23 cellular contexts compared by ENCODE assay signal in the genomic region with DNA sequence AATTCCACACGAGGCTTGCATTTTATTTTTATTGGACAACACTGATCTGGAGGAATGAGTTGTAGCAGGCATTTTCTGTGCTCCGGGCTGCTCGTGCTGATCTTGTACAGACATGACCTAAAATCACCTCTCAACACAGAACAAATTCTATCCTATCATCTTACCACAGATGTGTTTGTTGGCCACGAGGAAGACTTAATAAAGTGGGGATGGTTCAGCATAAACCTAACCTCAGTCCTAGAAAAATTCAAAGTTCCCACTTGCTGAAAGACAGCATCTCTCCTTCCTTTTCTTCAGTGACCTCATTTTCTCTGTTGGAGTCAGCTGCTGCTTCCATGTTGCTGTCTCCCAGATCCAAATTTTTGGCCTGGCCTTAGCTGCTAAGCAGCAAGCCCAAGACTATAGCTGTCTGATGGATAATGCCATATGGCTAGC. TPM values are rescaled to one million over a fixed set of nuclear protein-coding genes. Genes with fewer than 3 reads are reported as not detected.
DNase-seq lines count a peak whose midpoint lies in the region; FAIRE-seq and TF ChIP-seq lines count a peak whose summit lies in the region.
"Had no signal": no experiment of that assay in that cellular context is flagged by ENCODE, and none has a peak within 500 bp of the region (broad histone marks: within the 10 kb centered on the region; RNA-seq: fewer than 3 reads in every experiment).

No MANE protein-coding gene starts in this region.

- H3K9ac ChIP-seq in keratinocyte (ENCODE audit: control insufficient read depth, extremely low read depth, insufficient read depth, low read length) (no peak overlapping the region), skeletal muscle satellite cell (ENCODE audit: low read depth, low read length) (no peak overlapping the region), MM.1S (ENCODE audit: low read length) (no peak overlapping the region)
- H3K9ac ChIP-seq: GM23248 had no signal

- H3K27me3 ChIP-seq in keratinocyte (ENCODE audit: control insufficient read depth, extremely low read depth, insufficient read depth, low read length) (no peaks in the 10 kb centered on the region), skeletal muscle satellite cell (ENCODE audit: control insufficient read depth, insufficient read depth, low read length) (no peaks in the 10 kb centered on the region), MM.1S (replicated peaks; ENCODE audit: insufficient read depth, low read length) (no peaks in the 10 kb centered on the region)
- H3K27me3 ChIP-seq: SJSA1 had no signal

- H3K9me1 ChIP-seq in keratinocyte (ENCODE audit: control insufficient read depth, extremely low read depth, insufficient read depth, low read length) = no peaks in the 10 kb centered on the region

- H3F3A ChIP-seq in MM.1S (ENCODE audit: insufficient read depth, low read length) = no peaks in the 10 kb centered on the region

- H3K9me3 ChIP-seq in keratinocyte (ENCODE audit: control insufficient read depth, low read depth, low read length) (no peaks in the 10 kb centered on the region), skeletal muscle satellite cell (replicated peaks; ENCODE audit: low read length) (no peaks in the 10 kb centered on the region), MM.1S (replicated peaks; ENCODE audit: insufficient read depth, low read length) (no peaks in the 10 kb centered on the region)
- H3K9me3 ChIP-seq: SJSA1 had no signal

- intact Hi-C loops in posterior vena cava (cut with DNase I) = no loop called here

- H3K4me1 ChIP-seq in keratinocyte (ENCODE audit: control insufficient read depth, extremely low read depth, insufficient read depth, low read length) (peaks cover 15% of the 10 kb centered on the region), skeletal muscle satellite cell (ENCODE audit: control insufficient read depth, insufficient read depth, low read length) (peaks cover 6% of the 10 kb centered on the region), MM.1S (ENCODE audit: low read length) (no peaks in the 10 kb centered on the region)
- H3K4me1 ChIP-seq: SJSA1 had no signal

- H3K79me2 ChIP-seq in keratinocyte (ENCODE audit: control insufficient read depth, insufficient read depth, low read length) (no peaks in the 10 kb centered on the region), MM.1S (ENCODE audit: low read length) (no peaks in the 10 kb centered on the region)

- DNase-seq in NCI-H1694 (lab: John Stamatoyannopoulos, UW) (peak; percentile 37), cerebellar cortex (ENCODE audit: low spot score) (peak; percentile 82), keratinocyte (ENCODE audit: low read depth, low spot score) (peak; percentile 44), MM.1S (no peak), posterior vena cava (ENCODE audit: low spot score) (no peak), middle frontal gyrus (ENCODE audit: extremely low spot score, low spot score) (no peak)
- DNase-seq: activated CD8-positive, alpha-beta T cell treated with anti-CD3 and anti-CD28 coated beads, Interleukin-2, amount 10 ng/mL, durations not matched to agents 7 days and 5 days; activated naive CD4-positive, alpha-beta T cell treated with anti-CD3 and anti-CD28 coated beads for 36 hours; activated T-cell treated with anti-CD3 and anti-CD28 coated beads, Interleukin-2, amount 50 U/mL, for 4 hours; cortex of kidney; glutamatergic neuron; GM23248; NCI-H2029 treated with DMSO at 0.1 percent for 48 hours; NCI-H510A treated with DMSO at 0.1 percent for 48 hours; occipital lobe; OCI-M1; stimulated activated CD4-positive, alpha-beta T cell treated with anti-CD3 and anti-CD28 coated beads, Interleukin-2, amount 100 ng/mL, for 48 hours; stimulated activated naive CD8-positive, alpha-beta T cell treated with anti-CD3 and anti-CD28 coated beads, Interleukin-15, amount 100 ng/mL, for 72 hours; T-helper 9 cell had no signal

- H3K4me2 ChIP-seq in keratinocyte (ENCODE audit: control insufficient read depth, extremely low read depth, insufficient read depth, low read depth, low read length) (peak overlapping the region; percentile 37), skeletal muscle satellite cell (ENCODE audit: low read length) (peak overlapping the region; percentile 18), MM.1S (ENCODE audit: low read depth, low read length) (no peak overlapping the region)

- H3K27ac ChIP-seq in keratinocyte (ENCODE audit: control insufficient read depth, insufficient read depth, low read length) = no peak overlapping the region
- no peak overlapping the region for H3K27ac ChIP-seq in MM.1S (ENCODE audit: low read length)
- H3K27ac ChIP-seq: GM23248, SJSA1 had no signal

- H3K36me3 ChIP-seq in keratinocyte (ENCODE audit: control insufficient read depth in 2 of 2, extremely low read depth in 1 of 2, insufficient read depth in 2 of 2, low read length in 2 of 2) = no peaks in the 10 kb centered on the region
- H3K36me3 ChIP-seq in skeletal muscle satellite cell (ENCODE audit: insufficient read depth, low read length) = no peaks in the 10 kb centered on the region
- H3K36me3 ChIP-seq in MM.1S (replicated peaks; ENCODE audit: insufficient read depth, low read length) = no peaks in the 10 kb centered on the region
- H3K36me3 ChIP-seq: SJSA1 had no signal

- H3K4me3 ChIP-seq in keratinocyte (ENCODE audit: control insufficient read depth in 2 of 3, extremely low read depth in 1 of 3, insufficient read depth in 2 of 3, low read depth in 1 of 3, low read length in 3 of 3) = no peak overlapping the region
- no peak overlapping the region for H3K4me3 ChIP-seq in skeletal muscle satellite cell (ENCODE audit: low read length)
- H3K4me3 ChIP-seq in MM.1S (ENCODE audit: low read length) = no peak overlapping the region
- H3K4me3 ChIP-seq: GM23248, K562, SJSA1, skin epidermis had no signal

- H4K20me1 ChIP-seq in keratinocyte (ENCODE audit: control insufficient read depth, extremely low read depth, insufficient read depth, low read length) = no peaks in the 10 kb centered on the region
- H4K20me1 ChIP-seq in MM.1S (ENCODE audit: insufficient read depth, low read length) = no peaks in the 10 kb centered on the region

- dilution Hi-C loops in keratinocyte (cut with MboI; ENCODE audit: extremely low pct_ligation_motif_present, low sequenced_read_pairs) = no loop called here

- FAIRE-seq in keratinocyte (lab: Jason Lieb, UNC) = peak; percentile 64
- FAIRE-seq: K562 had no signal

- H2AFZ ChIP-seq in keratinocyte (ENCODE audit: control insufficient read depth, low read length) (peak overlapping the region; percentile 51), MM.1S (ENCODE audit: low read length) (no peak overlapping the region)
- H2AFZ ChIP-seq: GM23248 had no signal

- H3K9me2 ChIP-seq in MM.1S (replicated peaks; ENCODE audit: insufficient read depth, low read length) = no peaks in the 10 kb centered on the region

- TF ChIP-seq CTCF in keratinocyte (optimal IDR thresholded peaks at IDR 0.05 in 1 of 3, IDR thresholded peaks at IDR 0.05 in 1 of 3, conservative IDR thresholded peaks at IDR 0.05 in 1 of 3; ENCODE audit: extremely low read depth in 1 of 3, insufficient read depth in 2 of 3, low read length in 3 of 3) (no peak), MM.1S (IDR thresholded peaks at IDR 0.05; ENCODE audit: low read length) (no peak)

RNA-seq across cellular contexts. Expression of a gene that starts 45.3 kb away (rescaled TPM):
- 1.5 to 1.9 TPM (median 1.8 TPM) in 3 replicates for polyA plus RNA-seq in keratinocyte
- 0.31 TPM for polyA plus RNA-seq in keratinocyte (2011; ENCODE audit: low read depth)
- polyA plus RNA-seq in keratinocyte (2011; cell fraction: cytosol; rRNA removed) = 2.0 and 2.3 TPM in 2 replicates
- 1.7 and 2.5 TPM in 2 replicates for polyA plus RNA-seq in keratinocyte (2011; cell fraction: nucleus; rRNA removed)
- polyA plus RNA-seq in keratinocyte (2012; ENCODE audit: low replicate concordance) = 1.4 and 1.6 TPM in 2 replicates
- polyA minus RNA-seq in keratinocyte = 0.30 to 2.2 TPM (median 1.1 TPM) in 3 replicates
- not detected for polyA minus RNA-seq in keratinocyte (2011; cell fraction: cytosol; rRNA and poly(A)+ RNA removed)
- 1.4 and 1.7 TPM in 2 replicates for polyA minus RNA-seq in keratinocyte (2011; cell fraction: nucleus; rRNA and poly(A)+ RNA removed)
- total RNA-seq in skeletal muscle satellite cell (2012; rRNA removed) = 0.76 and 2.0 TPM in 2 replicates
- total RNA-seq in posterior vena cava = 1 to 10 TPM; 1.5 TPM

RNA-seq across cellular contexts. Expression of a gene that starts 45.7 kb away (rescaled TPM):
- polyA plus RNA-seq in keratinocyte = 24.3 to 30.3 TPM (median 29.8 TPM) in 3 replicates
- 5.8 TPM for polyA plus RNA-seq in keratinocyte (2011; ENCODE audit: low read depth)
- polyA plus RNA-seq in keratinocyte (2011; cell fraction: cytosol; rRNA removed) = 29.7 and 48.3 TPM in 2 replicates
- 29.3 and 30.2 TPM in 2 replicates for polyA plus RNA-seq in keratinocyte (2011; cell fraction: nucleus; rRNA removed)
- 28.1 and 29.8 TPM in 2 replicates for polyA plus RNA-seq in keratinocyte (2012; ENCODE audit: low replicate concordance)
- polyA minus RNA-seq in keratinocyte = 16.4 to 31.4 TPM (median 28.3 TPM) in 3 replicates
- 17.6 TPM for polyA minus RNA-seq in keratinocyte (2011; cell fraction: cytosol; rRNA and poly(A)+ RNA removed)
- polyA minus RNA-seq in keratinocyte (2011; cell fraction: nucleus; rRNA and poly(A)+ RNA removed) = 20.4 and 55.5 TPM in 2 replicates
- 23.2 and 23.6 TPM in 2 replicates for total RNA-seq in skeletal muscle satellite cell (2012; rRNA removed)
- 10 to 100 TPM; 39.1 to 43.1 TPM for total RNA-seq in posterior vena cava

Comparison
In these comparisons a context has a peak if more than half of its experiments do, and no peak if none do; other contexts are left out.
1. DNase-seq: peak in NCI-H1694 (single experiment), cerebellar cortex (single experiment) and keratinocyte (single experiment); none in MM.1S (single experiment), posterior vena cava (single experiment) and middle frontal gyrus (single experiment).